Comparison of ENCODE assay signal across 8 cellular contexts in the genomic region with DNA sequence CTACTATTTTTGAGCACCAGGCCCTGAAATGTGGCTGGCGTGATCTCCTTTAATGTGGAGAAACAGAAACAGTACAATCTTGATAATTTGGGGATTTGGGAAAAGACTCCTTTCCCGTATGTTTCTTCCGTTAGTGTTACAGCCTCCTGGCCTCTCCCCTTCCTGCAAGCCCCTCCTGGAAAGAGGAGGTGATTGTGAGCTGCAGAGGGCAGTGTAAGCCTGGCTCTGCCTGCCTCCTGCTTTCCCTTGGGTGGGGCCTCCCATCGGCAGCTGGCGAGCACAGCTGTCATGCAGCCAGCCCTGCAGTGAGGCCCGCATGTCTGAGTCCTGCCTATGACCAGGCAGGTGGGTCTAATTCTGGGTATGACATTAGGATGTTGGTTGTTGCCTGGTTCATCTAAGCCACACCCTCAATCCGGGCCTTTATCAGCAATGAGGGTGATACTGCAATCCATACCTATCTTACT. TPM values are rescaled to one million over a fixed set of nuclear protein-coding genes. Genes with fewer than 3 reads are reported as not detected.
DNase-seq lines count a peak whose midpoint lies in the region; ATAC-seq and TF ChIP-seq lines count a peak whose summit lies in the region.

No MANE protein-coding gene starts in this region.

- H3K4me3 ChIP-seq in KMS-11 (IDR thresholded peaks at IDR 0.05; ENCODE audit: insufficient read depth, low read depth, low read length), result no peak overlapping the region

- intact Hi-C loops in left cardiac atrium (cut with DNase I), result loop anchor here in 1 of 2 donors (1.0 to 2.0 kb wide), 4 partner anchors 50 to 356 kb away; a partner anchor contains a TSS

- peaks cover 15% of the 10 kb centered on the region for H3K4me1 ChIP-seq in KMS-11 (ENCODE audit: low read depth, poor library complexity, severe bottlenecking)

- CTCF ChIA-PET in RWPE1 (lab: Yijun Ruan, JAX), result interaction anchor here (0.5 to 1.7 kb wide), 9 partner anchors 9 to 88 kb away, joined by 3 to 11 read pairs (median 5); a partner anchor contains a TSS

- ATAC-seq in GM21825 (IDR thresholded peaks at IDR 0.05; ENCODE audit: unreplicated experiment) (peak; percentile 85), left cardiac atrium (peak; percentile 92 to 93)

- H3K9ac ChIP-seq in KMS-11, result no peak overlapping the region

- peak overlapping the region; percentile 29; the same call in 1 of the 2 replicates for H3K4me2 ChIP-seq in KMS-11

- peak; percentile 64 for TF ChIP-seq CTCF in KMS-11 (conservative IDR thresholded peaks at IDR 0.05; ENCODE audit: low read depth, low read length)
- peak; percentile 77 for TF ChIP-seq CTCF in RWPE1 (conservative IDR thresholded peaks at IDR 0.05; ENCODE audit: low read depth)

- H3K27ac ChIP-seq in KMS-11, result no peak overlapping the region
- peak overlapping the region; percentile 90 for H3K27ac ChIP-seq in RWPE1

- H3K36me3 ChIP-seq in KMS-11 (ENCODE audit: insufficient read depth), result no peaks in the 10 kb centered on the region

- POLR2A ChIA-PET in RWPE1 (lab: Yijun Ruan, JAX; ENCODE audit: low non-redundant PET), result interaction anchor here (1.3 kb wide), 1 partner anchor 49 kb away, joined by 5 read pairs; a partner anchor contains a TSS

- no peaks in the 10 kb centered on the region for H3K27me3 ChIP-seq in KMS-11 (ENCODE audit: insufficient read depth, low read depth)

- no peaks in the 10 kb centered on the region for H4K20me1 ChIP-seq in KMS-11 (ENCODE audit: insufficient read depth)

- DNase-seq in GDM1 (lab: John Stamatoyannopoulos, UW) (peak; percentile 52), RWPE1 (ENCODE audit: low spot score) (peak; percentile 83), amniotic stem cell (lab: John Stamatoyannopoulos, UW) (peak; percentile 55), left cardiac atrium (peak; percentile 91), pulmonary artery endothelial cell (ENCODE audit: low read depth, low spot score) (peak; percentile 77), NCI-H187 treated with DMSO at 0.1 percent for 48 hours (lab: John Stamatoyannopoulos, UW) (no peak)

- H2AFZ ChIP-seq in KMS-11 (ENCODE audit: low read depth), result peak overlapping the region; percentile 38

- no peaks in the 10 kb centered on the region for H3K79me2 ChIP-seq in KMS-11 (ENCODE audit: insufficient read depth, low read depth)

RNA-seq across cellular contexts. Expression of a gene that starts 48.7 kb away (rescaled TPM):
- total RNA-seq in left cardiac atrium, result 100 to 1,000 TPM in 1 of 2 donors, 10 to 100 TPM in 1; 69.3 to 119 TPM
- total RNA-seq in pulmonary artery endothelial cell, result 308 and 847 TPM in 2 replicates
